Comparison of ENCODE assay signal across 2 cellular contexts in the genomic region with DNA sequence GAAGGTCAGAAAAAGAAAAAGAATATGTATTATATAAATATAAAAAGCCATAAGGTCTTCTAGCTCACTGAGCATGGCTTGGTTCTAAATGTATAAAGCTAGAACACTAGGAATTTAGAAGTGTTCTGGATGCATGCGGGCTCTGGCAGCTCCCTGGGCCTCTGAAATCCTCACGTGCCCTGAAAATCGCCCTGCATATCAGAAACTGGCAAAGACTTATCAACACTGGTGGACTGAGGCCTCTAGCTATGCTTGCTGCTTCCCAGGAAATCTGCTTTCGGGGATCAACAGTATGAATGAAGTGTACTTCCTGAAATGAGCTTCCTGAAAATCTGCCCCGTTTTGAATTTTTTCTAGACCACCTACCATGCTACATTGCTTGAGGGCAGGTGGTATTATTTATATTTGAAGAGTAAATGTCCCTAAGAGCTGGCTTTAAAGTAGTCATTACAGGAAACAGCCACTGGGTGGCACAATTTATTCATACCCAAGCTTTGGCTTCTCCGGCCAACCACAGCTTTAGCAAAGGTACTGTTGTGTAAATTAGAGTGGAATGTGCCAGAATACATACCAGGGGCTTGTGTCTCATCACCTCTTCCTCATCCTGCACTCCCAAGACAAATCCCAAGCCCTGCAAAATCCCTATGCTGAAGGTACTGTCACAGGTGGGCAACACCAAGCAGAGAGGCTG.
TF ChIP-seq lines count a peak whose summit lies in the region.

No MANE protein-coding gene starts in this region.

TF ChIP-seq in IMR-90, 13 proteins besides CTCF, POLR2A, EP300 and RAD21:
- TF ChIP-seq CEBPB (IDR thresholded peaks at IDR 0.05; ENCODE audit: low read depth, low read length): no peak
- TF ChIP-seq SMC3 (IDR thresholded peaks at IDR 0.05; ENCODE audit: low read depth, low read length): peak; percentile 82
- TF ChIP-seq FOS (IDR thresholded peaks at IDR 0.05; ENCODE audit: low read depth, low read length): no peak
- TF ChIP-seq, protein P1, sequence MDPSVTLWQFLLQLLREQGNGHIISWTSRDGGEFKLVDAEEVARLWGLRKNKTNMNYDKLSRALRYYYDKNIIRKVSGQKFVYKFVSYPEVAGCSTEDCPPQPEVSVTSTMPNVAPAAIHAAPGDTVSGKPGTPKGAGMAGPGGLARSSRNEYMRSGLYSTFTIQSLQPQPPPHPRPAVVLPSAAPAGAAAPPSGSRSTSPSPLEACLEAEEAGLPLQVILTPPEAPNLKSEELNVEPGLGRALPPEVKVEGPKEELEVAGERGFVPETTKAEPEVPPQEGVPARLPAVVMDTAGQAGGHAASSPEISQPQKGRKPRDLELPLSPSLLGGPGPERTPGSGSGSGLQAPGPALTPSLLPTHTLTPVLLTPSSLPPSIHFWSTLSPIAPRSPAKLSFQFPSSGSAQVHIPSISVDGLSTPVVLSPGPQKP (IDR thresholded peaks at IDR 0.05; ENCODE audit: borderline replicate concordance, low read depth, low read length): no peak
- no peak for TF ChIP-seq USF2 (IDR thresholded peaks at IDR 0.05; ENCODE audit: low read depth, low read length)
- no peak for TF ChIP-seq RFX5 (IDR thresholded peaks at IDR 0.05; ENCODE audit: low read depth, low read length)
TF ChIP-seq in IMR-90: peak in this region for 1.

TF ChIP-seq in K562, 482 proteins besides CTCF, POLR2A, EP300 and RAD21:
- TF ChIP-seq ILK (tag; IDR thresholded peaks at IDR 0.05; ENCODE audit: borderline replicate concordance, low read depth): no peak
- no peak for TF ChIP-seq CBFA2T3 (IDR thresholded peaks at IDR 0.05)
- TF ChIP-seq CEBPG (CRISPR knock-in tag; IDR thresholded peaks at IDR 0.05): no peak
- no peak for TF ChIP-seq CEBPG (tag; conservative IDR thresholded peaks at IDR 0.05 in 1 of 2, IDR thresholded peaks at IDR 0.05 in 1 of 2)
- TF ChIP-seq ARID2 (IDR thresholded peaks at IDR 0.05): peak; percentile 37; the same call in 1 of the 2 replicates
- TF ChIP-seq CREM (IDR thresholded peaks at IDR 0.05; ENCODE audit: low read depth): 0 out of 2 replicates have a peak, but pooled peaks have one; percentile 3
- no peak for TF ChIP-seq RBM22 (IDR thresholded peaks at IDR 0.05; ENCODE audit: low read depth, low read length, poor library complexity, severe bottlenecking)
- TF ChIP-seq SMARCC2 (IDR thresholded peaks at IDR 0.05; ENCODE audit: low read depth): no peak
- no peak for TF ChIP-seq PHF21A (IDR thresholded peaks at IDR 0.05; ENCODE audit: borderline replicate concordance, low read depth)
- TF ChIP-seq MYC (IDR thresholded peaks at IDR 0.05; ENCODE audit: low read depth, low read length): 0 out of 2 replicates have a peak, but pooled peaks have one; percentile 16
- no peak for TF ChIP-seq MYC (CRISPR knock-in tag; IDR thresholded peaks at IDR 0.05; ENCODE audit: borderline replicate concordance, low read depth)
- TF ChIP-seq USF1 (CRISPR knock-in tag; IDR thresholded peaks at IDR 0.05): no peak
- no peak for TF ChIP-seq ZC3H8 (IDR thresholded peaks at IDR 0.05)
- TF ChIP-seq HMGN3 (IDR thresholded peaks at IDR 0.05; ENCODE audit: borderline replicate concordance, extremely low read depth, insufficient read length, low read depth, low read length): no peak
- TF ChIP-seq CHD1 (IDR thresholded peaks at IDR 0.05; ENCODE audit: low read length): no peak
- TF ChIP-seq DEAF1 (CRISPR knock-in tag; IDR thresholded peaks at IDR 0.05): peak; percentile 74
- TF ChIP-seq MCM5 (IDR thresholded peaks at IDR 0.05; ENCODE audit: low read depth): no peak
- no peak for TF ChIP-seq RBM25 (IDR thresholded peaks at IDR 0.05; ENCODE audit: low read depth, low read length, severe bottlenecking)
- no peak for TF ChIP-seq UBTF (IDR thresholded peaks at IDR 0.05; ENCODE audit: borderline replicate concordance in 1 of 2, low read depth in 2 of 2, low read length in 2 of 2)
- no peak for TF ChIP-seq ZNF274 (IDR thresholded peaks at IDR 0.05; ENCODE audit: borderline replicate concordance, low read depth, low read length)
- no peak for TF ChIP-seq STAG1 (CRISPR knock-in tag; IDR thresholded peaks at IDR 0.05; ENCODE audit: borderline replicate concordance)
- no peak for TF ChIP-seq ZNF589 (CRISPR knock-in tag; IDR thresholded peaks at IDR 0.05; ENCODE audit: low read depth)
- TF ChIP-seq JUND (IDR thresholded peaks at IDR 0.05; ENCODE audit: borderline replicate concordance, low read depth, low read length): 0 out of 2 replicates have a peak, but pooled peaks have one; percentile 27
- no peak for TF ChIP-seq JUND (tag; IDR thresholded peaks at IDR 0.05; ENCODE audit: borderline replicate concordance, low read depth, low read length)
- TF ChIP-seq, protein P2, sequence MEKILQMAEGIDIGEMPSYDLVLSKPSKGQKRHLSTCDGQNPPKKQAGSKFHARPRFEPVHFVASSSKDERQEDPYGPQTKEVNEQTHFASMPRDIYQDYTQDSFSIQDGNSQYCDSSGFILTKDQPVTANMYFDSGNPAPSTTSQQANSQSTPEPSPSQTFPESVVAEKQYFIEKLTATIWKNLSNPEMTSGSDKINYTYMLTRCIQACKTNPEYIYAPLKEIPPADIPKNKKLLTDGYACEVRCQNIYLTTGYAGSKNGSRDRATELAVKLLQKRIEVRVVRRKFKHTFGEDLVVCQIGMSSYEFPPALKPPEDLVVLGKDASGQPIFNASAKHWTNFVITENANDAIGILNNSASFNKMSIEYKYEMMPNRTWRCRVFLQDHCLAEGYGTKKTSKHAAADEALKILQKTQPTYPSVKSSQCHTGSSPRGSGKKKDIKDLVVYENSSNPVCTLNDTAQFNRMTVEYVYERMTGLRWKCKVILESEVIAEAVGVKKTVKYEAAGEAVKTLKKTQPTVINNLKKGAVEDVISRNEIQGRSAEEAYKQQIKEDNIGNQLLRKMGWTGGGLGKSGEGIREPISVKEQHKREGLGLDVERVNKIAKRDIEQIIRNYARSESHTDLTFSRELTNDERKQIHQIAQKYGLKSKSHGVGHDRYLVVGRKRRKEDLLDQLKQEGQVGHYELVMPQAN (IDR thresholded peaks at IDR 0.05; ENCODE audit: borderline replicate concordance): no peak
- no peak for TF ChIP-seq BCL6 (CRISPR knock-in tag; IDR thresholded peaks at IDR 0.05)
- TF ChIP-seq RBM14 (IDR thresholded peaks at IDR 0.05; ENCODE audit: borderline replicate concordance, insufficient read depth, low read depth, low read length): no peak
- no peak for TF ChIP-seq ZNF586 (CRISPR knock-in tag; conservative IDR thresholded peaks at IDR 0.05)
- TF ChIP-seq SMC3 (conservative IDR thresholded peaks at IDR 0.05; ENCODE audit: insufficient read depth, low read depth, low read length): peak; percentile 62
- TF ChIP-seq CHAMP1 (IDR thresholded peaks at IDR 0.05): no peak
- no peak for TF ChIP-seq CCNT2 (IDR thresholded peaks at IDR 0.05; ENCODE audit: borderline replicate concordance, extremely low read depth, insufficient read length, low read depth, low read length)
- no peak for TF ChIP-seq ZNF766 (CRISPR knock-in tag; conservative IDR thresholded peaks at IDR 0.05)
- TF ChIP-seq ZNF121 (CRISPR knock-in tag; conservative IDR thresholded peaks at IDR 0.05): no peak
- 0 out of 4 replicates have a peak, but pooled peaks of 1 of the 2 experiments have one; percentile 16 for TF ChIP-seq FOXA3 (CRISPR knock-in tag; conservative IDR thresholded peaks at IDR 0.05 in 1 of 2, IDR thresholded peaks at IDR 0.05 in 1 of 2)
